In the genomic region with DNA sequence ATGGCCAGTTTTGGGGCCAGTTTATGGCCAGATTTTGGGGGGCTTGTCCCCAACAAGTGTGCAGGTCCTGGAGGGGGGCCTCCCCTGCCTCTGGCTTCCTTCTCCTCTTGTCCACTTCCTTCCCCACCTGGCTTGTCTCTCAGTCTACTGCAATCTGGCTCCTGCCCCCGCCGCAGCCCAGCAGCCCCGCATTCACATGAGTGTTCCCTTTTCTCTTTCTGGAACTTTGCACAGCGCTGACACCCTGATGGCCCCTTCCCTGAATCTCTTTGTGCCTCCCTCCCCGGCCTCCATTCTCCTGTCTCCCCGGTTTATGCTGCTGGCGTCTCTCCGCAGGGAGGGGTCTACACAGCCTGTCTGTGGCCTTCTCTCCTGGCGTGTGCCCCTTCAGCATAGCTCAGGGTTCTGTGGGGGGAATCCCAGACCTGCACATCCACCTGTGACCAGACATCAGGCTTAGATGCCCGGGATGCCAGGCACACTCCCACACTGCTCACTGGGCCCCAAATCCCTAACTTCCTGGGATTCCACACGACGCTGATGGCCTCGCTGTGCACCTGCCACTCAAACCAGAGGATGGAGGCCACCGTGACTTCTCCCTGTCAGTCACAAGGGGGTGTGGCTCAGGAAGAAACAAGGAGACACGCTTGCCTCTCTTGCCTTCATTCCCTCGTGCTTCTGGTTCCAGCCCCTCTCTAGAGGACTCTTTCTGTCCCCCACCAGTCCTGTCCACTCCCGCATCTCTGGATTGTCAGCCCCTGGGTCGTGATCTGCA, we compare ENCODE assay signal across 30 cellular contexts. TPM values are rescaled to one million over a fixed set of nuclear protein-coding genes. Genes with fewer than 3 reads are reported as not detected.
DNase-seq lines count a peak whose midpoint lies in the region; ATAC-seq, FAIRE-seq and TF ChIP-seq lines count a peak whose summit lies in the region.
"Had no signal": no experiment of that assay in that cellular context is flagged by ENCODE, and none has a peak within 500 bp of the region (broad histone marks: within the 10 kb centered on the region; RNA-seq: fewer than 3 reads in every experiment).

No MANE protein-coding gene starts in this region.

- peak overlapping the region; percentile 100 for H3K27ac Mint-ChIP-seq in HFFc6
- peak overlapping the region; percentile 11 for H3K27ac Mint-ChIP-seq in astrocyte (ENCODE audit: unreplicated experiment)
- H3K27ac Mint-ChIP-seq: IgD-negative memory B cell had no signal

- no peaks in the 10 kb centered on the region for H3K79me2 ChIP-seq in astrocyte (ENCODE audit: insufficient read depth, low read length)

- DNase-seq in HFFc6 (no peak), astrocyte (ENCODE audit: low read depth) (no peak), left lobe of liver (ENCODE audit: low spot score) (peak; percentile 26), NCI-H748 (lab: John Stamatoyannopoulos, UW; ENCODE audit: unreplicated experiment) (no peak), activated T-cell treated with anti-CD3 and anti-CD28 coated beads for 4 hours (no peak)
- DNase-seq: AML-193; Calu3; CD8-positive, alpha-beta memory T cell; DMS153; DND-41; H7; NCI-H1092; NCI-H1417 treated with DMSO at 0.1 percent for 48 hours; NCI-H1694 treated with DMSO at 0.1 percent for 48 hours; NCI-H2171 treated with DMSO at 0.1 percent for 48 hours; NCI-H345; NCI-H510A treated with DMSO at 0.1 percent for 48 hours; NCI-H774; RPMI8226; SHP77; T-helper 1 cell had no signal

- H3K9me3 Mint-ChIP-seq in HFFc6 = peaks cover 5% of the 10 kb centered on the region; the same call in 1 of the 2 replicates
- H3K9me3 Mint-ChIP-seq in astrocyte (ENCODE audit: unreplicated experiment) = no peaks in the 10 kb centered on the region
- H3K9me3 Mint-ChIP-seq: CD8-positive, alpha-beta memory T cell; IgD-negative memory B cell had no signal

- H4K20me1 ChIP-seq in BLaER1 treated with 17β-estradiol and CSF1 and Interleukin-3, amounts not matched to agents 10 nM and 100 nM = peaks cover 0 to 36% (median 0%) of the 10 kb centered on the region in 11 experiments; a peak in 6 of 22 replicates
- H4K20me1 ChIP-seq in astrocyte (ENCODE audit: insufficient read depth, low read length) = peaks cover 19% of the 10 kb centered on the region

- H3K36me3 Mint-ChIP-seq in HFFc6 (ENCODE audit: low read depth) (peaks cover 42% of the 10 kb centered on the region), astrocyte (ENCODE audit: low read depth, unreplicated experiment) (peaks cover 21% of the 10 kb centered on the region)

- peaks cover 4% of the 10 kb centered on the region for H3K27me3 Mint-ChIP-seq in HFFc6 (ENCODE audit: insufficient read depth)
- H3K27me3 Mint-ChIP-seq in astrocyte (ENCODE audit: low read depth, unreplicated experiment) = peaks cover 3% of the 10 kb centered on the region
- H3K27me3 Mint-ChIP-seq: CD8-positive, alpha-beta memory T cell; IgD-negative memory B cell had no signal

- peak overlapping the region in 6 of 11 experiments; percentile 5 to 55 (median 28); a peak in 6 of 22 replicates for H3K4me2 ChIP-seq in BLaER1 treated with 17β-estradiol and CSF1 and Interleukin-3, amounts not matched to agents 10 nM and 100 nM
- H3K4me2 ChIP-seq in astrocyte (ENCODE audit: low read length) = no peak overlapping the region
- H3K4me2 ChIP-seq: A549 had no signal

- FAIRE-seq in astrocyte (lab: Jason Lieb, UNC) = no peak
- FAIRE-seq: A549, GM12892, GM19239 had no signal

- H3K36me3 ChIP-seq in BLaER1 treated with 17β-estradiol and CSF1 and Interleukin-3, amounts not matched to agents 10 nM and 100 nM = peaks cover 20 to 98% (median 85%) of the 10 kb centered on the region in 11 experiments; a peak in 21 of 22 replicates
- peaks cover 9% of the 10 kb centered on the region for H3K36me3 ChIP-seq in astrocyte (ENCODE audit: insufficient read depth, low read length)

- no peak overlapping the region for H3K27ac ChIP-seq in BLaER1 treated with 17β-estradiol and CSF1 and Interleukin-3, amounts not matched to agents 10 nM and 100 nM
- H3K27ac ChIP-seq in astrocyte (ENCODE audit: low read depth, low read length) = no peak overlapping the region
- H3K27ac ChIP-seq: C4-2B, HL-60 had no signal

- H3K27me3 ChIP-seq in BLaER1 treated with 17β-estradiol and CSF1 and Interleukin-3, amounts not matched to agents 10 nM and 100 nM = no peaks in the 10 kb centered on the region
- H3K27me3 ChIP-seq in astrocyte (ENCODE audit: insufficient read depth, low read length) = peaks cover 3% of the 10 kb centered on the region

- peaks cover 20% of the 10 kb centered on the region for H3K4me1 Mint-ChIP-seq in HFFc6 (ENCODE audit: low read depth)
- peaks cover 19% of the 10 kb centered on the region for H3K4me1 Mint-ChIP-seq in astrocyte (ENCODE audit: low read depth, unreplicated experiment)

- H3K9me3 ChIP-seq in BLaER1 treated with 17β-estradiol and CSF1 and Interleukin-3, amounts not matched to agents 10 nM and 100 nM (replicated peaks in 1 of 11) = no peaks in the 10 kb centered on the region
- H3K9me3 ChIP-seq in astrocyte (ENCODE audit: insufficient read depth, low read depth, low read length) = no peaks in the 10 kb centered on the region
- H3K9me3 ChIP-seq: A549 had no signal

- no peak overlapping the region for H3K4me3 ChIP-seq in BLaER1 treated with 17β-estradiol and CSF1 and Interleukin-3, amounts not matched to agents 10 nM and 100 nM
- H3K4me3 ChIP-seq in astrocyte (ENCODE audit: insufficient read depth, low read depth, low read length) = no peak overlapping the region
- H3K4me3 ChIP-seq: A549 had no signal

- H3K4me1 ChIP-seq in BLaER1 treated with 17β-estradiol and CSF1 and Interleukin-3, amounts not matched to agents 10 nM and 100 nM = peaks cover 0 to 20% (median 14%) of the 10 kb centered on the region in 10 experiments; a peak in 15 of 20 replicates
- peaks cover 19% of the 10 kb centered on the region for H3K4me1 ChIP-seq in astrocyte (ENCODE audit: insufficient read depth, low read length)

- peak overlapping the region in 4 of 11 experiments; percentile 19 to 35 (median 33); a peak in 4 of 22 replicates for H3K9ac ChIP-seq in BLaER1 treated with 17β-estradiol and CSF1 and Interleukin-3, amounts not matched to agents 10 nM and 100 nM
- no peak overlapping the region for H3K9ac ChIP-seq in astrocyte (ENCODE audit: low read length)

- ATAC-seq in left lobe of liver = no peak
- ATAC-seq in HG02610 (IDR thresholded peaks at IDR 0.05; ENCODE audit: unreplicated experiment) = no peak
- ATAC-seq in GM21390 (IDR thresholded peaks at IDR 0.05; ENCODE audit: unreplicated experiment) = no peak
- ATAC-seq: A549 had no signal

- H2AFZ ChIP-seq in astrocyte (ENCODE audit: low read depth, low read length) = no peak overlapping the region

- no peak overlapping the region for H3K4me3 Mint-ChIP-seq in HFFc6
- H3K4me3 Mint-ChIP-seq in astrocyte (ENCODE audit: unreplicated experiment) = no peak overlapping the region
- H3K4me3 Mint-ChIP-seq: CD8-positive, alpha-beta memory T cell; IgD-negative memory B cell had no signal

- TF ChIP-seq CTCF in HFFc6 (IDR thresholded peaks at IDR 0.05) (no peak), astrocyte (IDR thresholded peaks at IDR 0.05; ENCODE audit: insufficient read depth, low read depth, low read length) (no peak)

RNA-seq across cellular contexts. Expression of gene TRIP13, which starts 17.5 kb away (rescaled TPM):
- 10 to 100 TPM; 16.5 to 40.4 (median 35.8) TPM for total RNA-seq in HFFc6 (2021; fragmentation: NEBNext Ultra II Directional; extraction: Animal tissue kit (Norgen Biotek cat#: 25700))
- 7.3 and 8.5 TPM in 2 replicates for total RNA-seq in astrocyte
- total RNA-seq in left lobe of liver = 1.0 TPM

RNA-seq across cellular contexts. Expression of gene BRD9, which starts 17.6 kb away (rescaled TPM):
- 10 to 100 TPM; 28.0 to 31.5 (median 31.0) TPM for total RNA-seq in HFFc6 (2021; fragmentation: NEBNext Ultra II Directional; extraction: Animal tissue kit (Norgen Biotek cat#: 25700))
- total RNA-seq in astrocyte (36.7 and 43.7 TPM in 2 replicates), left lobe of liver (19.0 TPM)

RNA-seq across cellular contexts. Expression of gene ZDHHC11, which starts 59.4 kb away (rescaled TPM):
- total RNA-seq in HFFc6 (2021; fragmentation: NEBNext Ultra II Directional; extraction: Animal tissue kit (Norgen Biotek cat#: 25700)) = 1 to 10 TPM; 1.3 to 4.2 (median 1.8) TPM
- 10.3 and 15.9 TPM in 2 replicates for total RNA-seq in astrocyte
- 19.1 TPM for total RNA-seq in left lobe of liver
